In the genomic region with DNA sequence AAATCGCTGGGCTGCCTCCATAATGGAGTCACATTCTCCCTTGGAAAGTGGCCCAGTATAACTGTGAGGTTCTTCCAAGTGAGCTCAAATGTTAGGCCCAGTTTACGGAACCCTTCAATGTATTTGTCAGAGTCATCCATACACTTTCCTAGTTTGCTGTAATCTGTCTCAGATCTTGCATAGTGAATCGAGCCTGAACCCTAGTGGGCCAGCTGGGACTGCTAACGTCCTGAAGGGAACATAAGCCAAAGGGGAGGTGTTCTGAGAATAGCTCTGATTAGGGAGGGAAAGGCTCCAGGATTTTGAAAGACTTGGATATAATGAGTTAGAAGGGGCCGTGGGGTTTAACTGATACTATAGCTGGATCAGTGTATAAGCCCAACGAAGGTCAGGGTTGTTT, we compare ENCODE assay signal across 33 cellular contexts.
"Had no signal": no experiment of that assay in that cellular context is flagged by ENCODE, and none has a peak within 500 bp of the region (broad histone marks: within the 10 kb centered on the region; RNA-seq: fewer than 3 reads in every experiment).

No MANE protein-coding gene starts in this region.

- H3K4me1 ChIP-seq: lower lobe of right lung, thyroid gland had no signal

- H3K27ac ChIP-seq: brain microvascular endothelial cell, lower lobe of right lung, thyroid gland, upper lobe of left lung, vagina had no signal

- H3K4me3 ChIP-seq: heart left ventricle, lower lobe of right lung, thyroid gland, upper lobe of left lung, vagina had no signal

- DNase-seq: activated CD4-positive, alpha-beta memory T cell treated with anti-CD3 and anti-CD28 coated beads, Interleukin-2, amount 10 ng/mL, durations not matched to agents 7 days and 5 days; activated CD4-positive, alpha-beta T cell treated with anti-CD3 and anti-CD28 coated beads for 1 hour; activated CD4-positive, alpha-beta T cell treated with anti-CD3 and anti-CD28 coated beads, Interleukin-2, amount 10 ng/mL, durations not matched to agents 7 days and 5 days; activated CD8-positive, alpha-beta memory T cell treated with anti-CD3 and anti-CD28 coated beads, Interleukin-2, amount 50 U/mL, for 48 hours; activated gamma-delta T cell; activated naive CD4-positive, alpha-beta T cell treated with anti-CD3 and anti-CD28 coated beads, Interleukin-2, amount 10 ng/mL, durations not matched to agents 7 days and 5 days; activated naive CD8-positive, alpha-beta T cell treated with anti-CD3 and anti-CD28 coated beads, Interleukin-2, amount 10 ng/mL, durations not matched to agents 7 days and 5 days; activated T-cell treated with anti-CD3 and anti-CD28 coated beads, Interleukin-2, amount 50 U/mL, for 24 hours; amniotic stem cell; brain microvascular endothelial cell; caudate nucleus; heart left ventricle; hypothalamus; immature natural killer cell; kidney; left colon; lower lobe of right lung; mesendoderm; posterior cingulate gyrus; small intestine; stimulated activated CD4-positive, alpha-beta T cell treated with anti-CD3 and anti-CD28 coated beads, Interleukin-4, amount 100 ng/mL, for 24 hours; substantia nigra; SW 1271; T-helper 17 cell; T1000; thyroid gland; upper lobe of left lung had no signal

- H3K36me3 Mint-ChIP-seq: activated naive CD4-positive, alpha-beta T cell treated with anti-CD3 and anti-CD28 coated beads, Interleukin-2, amount 10 ng/mL, durations not matched to agents 7 days and 5 days; activated naive CD8-positive, alpha-beta T cell treated with anti-CD3 and anti-CD28 coated beads, Interleukin-2, amount 10 ng/mL, durations not matched to agents 7 days and 5 days; immature natural killer cell; stimulated activated effector memory CD8-positive, alpha-beta T cell treated with anti-CD3 and anti-CD28 coated beads, Interleukin-12 subunit alpha, Interleukin-12 subunit beta, amount 100 ng/mL, for 72 hours; WTC11 had no signal

- H3K27ac Mint-ChIP-seq: activated CD4-positive, alpha-beta memory T cell treated with anti-CD3 and anti-CD28 coated beads, Interleukin-2, amount 10 ng/mL, durations not matched to agents 7 days and 5 days; activated CD4-positive, alpha-beta T cell treated with anti-CD3 and anti-CD28 coated beads, Interleukin-2, amount 10 ng/mL, durations not matched to agents 7 days and 5 days; activated naive CD4-positive, alpha-beta T cell treated with anti-CD3 and anti-CD28 coated beads, Interleukin-2, amount 10 ng/mL, durations not matched to agents 7 days and 5 days; activated naive CD8-positive, alpha-beta T cell treated with anti-CD3 and anti-CD28 coated beads, Interleukin-2, amount 10 ng/mL, durations not matched to agents 7 days and 5 days; activated T-cell treated with anti-CD3 and anti-CD28 coated beads, Interleukin-2, amount 50 U/mL, for 24 hours; immature natural killer cell; natural killer cell treated with Interleukin-12 subunit alpha and Interleukin-12 subunit beta and Interleukin-15 and Interleukin-18, amount 100 ng/mL, for 72 hours; stimulated activated effector memory CD8-positive, alpha-beta T cell treated with anti-CD3 and anti-CD28 coated beads, Interleukin-12 subunit alpha, Interleukin-12 subunit beta, amount 100 ng/mL, for 72 hours; stimulated activated naive CD8-positive, alpha-beta T cell treated with anti-CD3 and anti-CD28 coated beads, Interleukin-15, Interleukin-2, amounts not matched to agents 100 ng/mL and 50 ng/mL, for 24 hours; T-helper 17 cell; WTC11 had no signal

- H3K27me3 Mint-ChIP-seq: activated CD4-positive, alpha-beta memory T cell treated with anti-CD3 and anti-CD28 coated beads, Interleukin-2, amount 10 ng/mL, durations not matched to agents 7 days and 5 days; activated CD4-positive, alpha-beta T cell treated with anti-CD3 and anti-CD28 coated beads, Interleukin-2, amount 10 ng/mL, durations not matched to agents 7 days and 5 days; activated naive CD4-positive, alpha-beta T cell treated with anti-CD3 and anti-CD28 coated beads, Interleukin-2, amount 10 ng/mL, durations not matched to agents 7 days and 5 days; activated naive CD8-positive, alpha-beta T cell treated with anti-CD3 and anti-CD28 coated beads, Interleukin-2, amount 10 ng/mL, durations not matched to agents 7 days and 5 days; activated T-cell treated with anti-CD3 and anti-CD28 coated beads, Interleukin-2, amount 50 U/mL, for 24 hours; natural killer cell treated with Interleukin-12 subunit alpha and Interleukin-12 subunit beta and Interleukin-15 and Interleukin-18, amount 100 ng/mL, for 72 hours; stimulated activated naive CD8-positive, alpha-beta T cell treated with anti-CD3 and anti-CD28 coated beads, Interleukin-15, Interleukin-2, amounts not matched to agents 100 ng/mL and 50 ng/mL, for 24 hours; T-helper 17 cell had no signal

- H3K4me3 Mint-ChIP-seq: activated CD4-positive, alpha-beta memory T cell treated with anti-CD3 and anti-CD28 coated beads, Interleukin-2, amount 10 ng/mL, durations not matched to agents 7 days and 5 days; activated CD4-positive, alpha-beta T cell treated with anti-CD3 and anti-CD28 coated beads, Interleukin-2, amount 10 ng/mL, durations not matched to agents 7 days and 5 days; activated naive CD4-positive, alpha-beta T cell treated with anti-CD3 and anti-CD28 coated beads, Interleukin-2, amount 10 ng/mL, durations not matched to agents 7 days and 5 days; activated naive CD8-positive, alpha-beta T cell treated with anti-CD3 and anti-CD28 coated beads, Interleukin-2, amount 10 ng/mL, durations not matched to agents 7 days and 5 days; activated T-cell treated with anti-CD3 and anti-CD28 coated beads, Interleukin-2, amount 50 U/mL, for 24 hours; immature natural killer cell; natural killer cell treated with Interleukin-12 subunit alpha and Interleukin-12 subunit beta and Interleukin-15 and Interleukin-18, amount 100 ng/mL, for 72 hours; stimulated activated effector memory CD8-positive, alpha-beta T cell treated with anti-CD3 and anti-CD28 coated beads, Interleukin-12 subunit alpha, Interleukin-12 subunit beta, amount 100 ng/mL, for 72 hours; stimulated activated naive CD8-positive, alpha-beta T cell treated with anti-CD3 and anti-CD28 coated beads, Interleukin-15, Interleukin-2, amounts not matched to agents 100 ng/mL and 50 ng/mL, for 24 hours; T-helper 17 cell; WTC11 had no signal

- H3K9me3 ChIP-seq: heart left ventricle, lower lobe of right lung, thyroid gland, upper lobe of left lung, vagina had no signal

- H3K9me3 Mint-ChIP-seq: activated CD4-positive, alpha-beta memory T cell treated with anti-CD3 and anti-CD28 coated beads, Interleukin-2, amount 10 ng/mL, durations not matched to agents 7 days and 5 days; activated CD4-positive, alpha-beta T cell treated with anti-CD3 and anti-CD28 coated beads, Interleukin-2, amount 10 ng/mL, durations not matched to agents 7 days and 5 days; activated naive CD4-positive, alpha-beta T cell treated with anti-CD3 and anti-CD28 coated beads, Interleukin-2, amount 10 ng/mL, durations not matched to agents 7 days and 5 days; activated naive CD8-positive, alpha-beta T cell treated with anti-CD3 and anti-CD28 coated beads, Interleukin-2, amount 10 ng/mL, durations not matched to agents 7 days and 5 days; activated T-cell treated with anti-CD3 and anti-CD28 coated beads, Interleukin-2, amount 50 U/mL, for 24 hours; stimulated activated naive CD8-positive, alpha-beta T cell treated with anti-CD3 and anti-CD28 coated beads, Interleukin-15, Interleukin-2, amounts not matched to agents 100 ng/mL and 50 ng/mL, for 24 hours had no signal

- H3K36me3 ChIP-seq: brain microvascular endothelial cell, heart left ventricle, lower lobe of right lung, thyroid gland, upper lobe of left lung, vagina had no signal

- ATAC-seq: left colon; lower lobe of right lung; natural killer cell treated with Interleukin-12 subunit alpha and Interleukin-12 subunit beta and Interleukin-15 and Interleukin-18, amount 100 ng/mL, for 72 hours; sciatic nerve; stimulated activated effector memory CD8-positive, alpha-beta T cell treated with anti-CD3 and anti-CD28 coated beads, Interleukin-12 subunit alpha, Interleukin-12 subunit beta, amount 100 ng/mL, for 72 hours; T-helper 17 cell; WTC11 had no signal

- H3K4me1 Mint-ChIP-seq: activated CD4-positive, alpha-beta memory T cell treated with anti-CD3 and anti-CD28 coated beads, Interleukin-2, amount 10 ng/mL, durations not matched to agents 7 days and 5 days; activated CD4-positive, alpha-beta T cell treated with anti-CD3 and anti-CD28 coated beads, Interleukin-2, amount 10 ng/mL, durations not matched to agents 7 days and 5 days; activated naive CD4-positive, alpha-beta T cell treated with anti-CD3 and anti-CD28 coated beads, Interleukin-2, amount 10 ng/mL, durations not matched to agents 7 days and 5 days; activated naive CD8-positive, alpha-beta T cell treated with anti-CD3 and anti-CD28 coated beads, Interleukin-2, amount 10 ng/mL, durations not matched to agents 7 days and 5 days; immature natural killer cell; stimulated activated effector memory CD8-positive, alpha-beta T cell treated with anti-CD3 and anti-CD28 coated beads, Interleukin-12 subunit alpha, Interleukin-12 subunit beta, amount 100 ng/mL, for 72 hours; T-helper 17 cell had no signal

- H3K27me3 ChIP-seq: brain microvascular endothelial cell, heart left ventricle, thyroid gland, upper lobe of left lung, vagina had no signal
